8 cellular contexts compared by ENCODE assay signal in genomic region chr4:1309261-1310010, GRCh38. TPM values are rescaled to one million over a fixed set of nuclear protein-coding genes. Genes with fewer than 3 reads are reported as not detected.
DNase-seq lines count a peak whose midpoint lies in the region; ATAC-seq and TF ChIP-seq lines count a peak whose summit lies in the region.

No MANE protein-coding gene starts in this region.

- intact Hi-C loops in dendritic cell treated with granulocyte-macrophage colony-stimulating factor and Interleukin-4, amounts not matched to agents 40 ng/mL and 50 ng/mL, for 4 days (cut with micrococcal nuclease): no loop called here
- intact Hi-C loops in spleen (cut with DNase I; ENCODE audit: low total_unique reads): no loop called here
- intact Hi-C loops in PC-3 (cut with micrococcal nuclease): no loop called here

- no peak overlapping the region for H2AFZ ChIP-seq in PC-3 (ENCODE audit: low read length)

- H3K27ac ChIP-seq in spleen (peak overlapping the region in 7 of 8 donors; percentile 52 to 78 (median 73)), PC-3 (ENCODE audit: low read length) (no peak overlapping the region)

- H3K27me3 ChIP-seq in spleen (replicated peaks in 1 of 7): no peaks in the 10 kb centered on the region
- no peaks in the 10 kb centered on the region for H3K27me3 ChIP-seq in PC-3 (ENCODE audit: low read length)

- peak overlapping the region; percentile 85 for H3K27ac Mint-ChIP-seq in activated CD4-positive, alpha-beta T cell treated with anti-CD3 and anti-CD28 coated beads, Interleukin-2, amount 10 ng/mL, durations not matched to agents 7 days and 5 days
- peak overlapping the region; percentile 75 for H3K27ac Mint-ChIP-seq in dendritic cell treated with granulocyte-macrophage colony-stimulating factor and Interleukin-4, amounts not matched to agents 40 ng/mL and 50 ng/mL, for 4 days

- H3K36me3 ChIP-seq in spleen: peaks cover 6 to 65% (median 24%) of the 10 kb centered on the region in 6 donors
- H3K36me3 ChIP-seq in PC-3 (ENCODE audit: low read depth, low read length): peaks cover 7% of the 10 kb centered on the region

- H3K9me3 Mint-ChIP-seq in activated CD4-positive, alpha-beta T cell treated with anti-CD3 and anti-CD28 coated beads, Interleukin-2, amount 10 ng/mL, durations not matched to agents 7 days and 5 days: no peaks in the 10 kb centered on the region
- no peaks in the 10 kb centered on the region for H3K9me3 Mint-ChIP-seq in dendritic cell treated with granulocyte-macrophage colony-stimulating factor and Interleukin-4, amounts not matched to agents 40 ng/mL and 50 ng/mL, for 4 days

- peak in 1 of 11 experiments; percentile 7 for TF ChIP-seq CTCF in spleen (IDR thresholded peaks at IDR 0.05 in 8 of 11, conservative IDR thresholded peaks at IDR 0.05 in 3 of 11)
- no peak for TF ChIP-seq CTCF in PC-3 (conservative IDR thresholded peaks at IDR 0.05; ENCODE audit: low read depth, low read length)

- peaks cover 44% of the 10 kb centered on the region for H3K36me3 Mint-ChIP-seq in activated CD4-positive, alpha-beta T cell treated with anti-CD3 and anti-CD28 coated beads, Interleukin-2, amount 10 ng/mL, durations not matched to agents 7 days and 5 days (ENCODE audit: low read depth)
- peaks cover 72% of the 10 kb centered on the region for H3K36me3 Mint-ChIP-seq in dendritic cell treated with granulocyte-macrophage colony-stimulating factor and Interleukin-4, amounts not matched to agents 40 ng/mL and 50 ng/mL, for 4 days (ENCODE audit: low read depth)

- H3K9me3 ChIP-seq in spleen: no peaks in the 10 kb centered on the region
- H3K9me3 ChIP-seq in PC-3 (ENCODE audit: low read length): no peaks in the 10 kb centered on the region

- POLR2A ChIA-PET in activated CD4-positive, alpha-beta T cell treated with anti-CD3 and anti-CD28 coated beads, Interleukin-2, amount 10 ng/mL, durations not matched to agents 7 days and 5 days (lab: Charles Lee): no interaction called here
- POLR2A ChIA-PET in PC-3 (lab: Charles Lee; ENCODE audit: unreplicated experiment): no interaction called here

- H3F3A ChIP-seq in PC-3 (ENCODE audit: low read length, unreplicated experiment): no peaks in the 10 kb centered on the region

- ATAC-seq in HG03139 (IDR thresholded peaks at IDR 0.05; ENCODE audit: unreplicated experiment): peak; percentile 91
- ATAC-seq in PC-3: no peak

- H3K79me2 ChIP-seq in PC-3 (ENCODE audit: low read length): peaks cover 73% of the 10 kb centered on the region

- no peaks in the 10 kb centered on the region for H3K9me2 ChIP-seq in PC-3 (replicated peaks; ENCODE audit: low read length)

- TF ChIP-seq POLR2A in spleen (IDR thresholded peaks at IDR 0.05): no peak

- H4K20me1 ChIP-seq in PC-3 (ENCODE audit: low read length): no peaks in the 10 kb centered on the region

- BruUV-seq in PC-3 (replicated peaks; lab: Mats Ljungman, UMichigan): no TSS peak

- H3K27me3 Mint-ChIP-seq in activated CD4-positive, alpha-beta T cell treated with anti-CD3 and anti-CD28 coated beads, Interleukin-2, amount 10 ng/mL, durations not matched to agents 7 days and 5 days: no peaks in the 10 kb centered on the region
- no peaks in the 10 kb centered on the region for H3K27me3 Mint-ChIP-seq in dendritic cell treated with granulocyte-macrophage colony-stimulating factor and Interleukin-4, amounts not matched to agents 40 ng/mL and 50 ng/mL, for 4 days

- H3K9ac ChIP-seq in PC-3 (ENCODE audit: low read length): no peak overlapping the region

- H3K4me3 ChIP-seq in spleen (peak overlapping the region in 7 of 8 donors; percentile 10 to 64 (median 30)), PC-3 (ENCODE audit: low read length) (no peak overlapping the region)

- H3K4me2 ChIP-seq in PC-3 (ENCODE audit: low read length): no peak overlapping the region

- CTCF ChIA-PET in activated CD4-positive, alpha-beta T cell treated with anti-CD3 and anti-CD28 coated beads, Interleukin-2, amount 10 ng/mL, durations not matched to agents 7 days and 5 days (lab: Charles Lee): interaction anchor here (0.8 to 2.2 kb wide), 4 partner anchors 10 to 178 kb away, joined by 3 to 7 read pairs (median 4); no protein-coding TSS in a partner anchor
- CTCF ChIA-PET in PC-3 (lab: Charles Lee): no interaction called here

- H3K4me1 Mint-ChIP-seq in activated CD4-positive, alpha-beta T cell treated with anti-CD3 and anti-CD28 coated beads, Interleukin-2, amount 10 ng/mL, durations not matched to agents 7 days and 5 days: peaks cover 73% of the 10 kb centered on the region
- peaks cover 54% of the 10 kb centered on the region for H3K4me1 Mint-ChIP-seq in dendritic cell treated with granulocyte-macrophage colony-stimulating factor and Interleukin-4, amounts not matched to agents 40 ng/mL and 50 ng/mL, for 4 days (ENCODE audit: low read depth)

- H3K4me1 ChIP-seq in spleen: peaks cover 27 to 77% (median 53%) of the 10 kb centered on the region in 6 donors
- peaks cover 6% of the 10 kb centered on the region; the same call in 1 of the 2 replicates for H3K4me1 ChIP-seq in PC-3 (ENCODE audit: insufficient read depth, low read length)

- H3K4me3 Mint-ChIP-seq in activated CD4-positive, alpha-beta T cell treated with anti-CD3 and anti-CD28 coated beads, Interleukin-2, amount 10 ng/mL, durations not matched to agents 7 days and 5 days: peak overlapping the region; percentile 57
- H3K4me3 Mint-ChIP-seq in dendritic cell treated with granulocyte-macrophage colony-stimulating factor and Interleukin-4, amounts not matched to agents 40 ng/mL and 50 ng/mL, for 4 days: peak overlapping the region; percentile 71

- 11 to 25% (median 14%) methylated on average over 21 to 36 of the region's 36 CpGs for WGBS in spleen, 5 donors

- DNase-seq in GM04503 (ENCODE audit: low read depth) (peak; percentile 74), kidney tubule cell (ENCODE audit: low spot score) (peak; percentile 91), spleen (peak; percentile 93), PC-3 (no peak), NCI-H774 (lab: John Stamatoyannopoulos, UW) (no peak)
- DNase-seq in activated CD4-positive, alpha-beta T cell treated with anti-CD3 and anti-CD28 coated beads, Interleukin-2, amount 10 ng/mL, durations not matched to agents 7 days and 5 days: peak; percentile 57

RNA-seq across cellular contexts. Expression of gene MAEA, which starts 19.7 kb away (rescaled TPM):
- total RNA-seq in activated CD4-positive, alpha-beta T cell treated with anti-CD3 and anti-CD28 coated beads, Interleukin-2, amount 10 ng/mL, durations not matched to agents 7 days and 5 days: 10 to 100 TPM; 63.8 to 69.0 TPM
- total RNA-seq in spleen (100 to 1,000 TPM in 1 of 7 donors, 10 to 100 TPM in 6; 64.3 to 112 (median 85.6) TPM), PC-3 (2014; rRNA removed) (48.1 and 81.4 TPM in 2 replicates)
- polyA plus RNA-seq in spleen: 10 to 100 TPM; 46.6 to 76.5 (median 58.8) TPM

RNA-seq across cellular contexts. Expression of gene UVSSA, which starts 37.6 kb away (rescaled TPM):
- total RNA-seq in activated CD4-positive, alpha-beta T cell treated with anti-CD3 and anti-CD28 coated beads, Interleukin-2, amount 10 ng/mL, durations not matched to agents 7 days and 5 days: 10 to 100 TPM; 19.1 to 23.0 TPM
- total RNA-seq in spleen (10 to 100 TPM; 23.9 to 54.0 (median 37.1) TPM), PC-3 (2014; rRNA removed) (6.2 and 11.2 TPM in 2 replicates)
- 10 to 100 TPM in 2 of 3 donors, 1 to 10 TPM in 1; 3.0 to 15.5 (median 10.3) TPM for polyA plus RNA-seq in spleen

Comparison
In these comparisons a context has a peak if more than half of its experiments do, and no peak if none do; other contexts are left out.
1. DNase-seq: peak in GM04503 (single experiment), activated CD4-positive, alpha-beta T cell treated with anti-CD3 and anti-CD28 coated beads, Interleukin-2, amount 10 ng/mL, durations not matched to agents 7 days and 5 days (single experiment), kidney tubule cell (single experiment) and spleen (single experiment); none in PC-3 (single experiment) and NCI-H774 (single experiment).